12 cellular contexts compared by ENCODE assay signal in genomic region chr12:26810330-26810729, GRCh38. TPM values are rescaled to one million over a fixed set of nuclear protein-coding genes. Genes with fewer than 3 reads are reported as not detected.
DNase-seq lines count a peak whose midpoint lies in the region; ATAC-seq and TF ChIP-seq lines count a peak whose summit lies in the region.
"Had no signal": no experiment of that assay in that cellular context is flagged by ENCODE, and none has a peak within 500 bp of the region (broad histone marks: within the 10 kb centered on the region; RNA-seq: fewer than 3 reads in every experiment).

No MANE protein-coding gene starts in this region.

- no TSS peak for BruUV-seq in Calu3 (replicated peaks; lab: Mats Ljungman, UMichigan)

- H3K27me3 Mint-ChIP-seq in GM23338 (ENCODE audit: insufficient read depth, low read depth, poor library complexity) (peaks cover 2% of the 10 kb centered on the region), Calu3 (ENCODE audit: unreplicated experiment) (peaks cover 23% of the 10 kb centered on the region)
- H3K27me3 Mint-ChIP-seq: IgD-negative memory B cell, naive B cell had no signal

- no peak for TF ChIP-seq POLR2A in gastrocnemius medialis (IDR thresholded peaks at IDR 0.05)

- intact Hi-C loops in gastrocnemius medialis (cut with DNase I; ENCODE audit: low total_unique reads) (no loop called here), Calu3 (cut with micrococcal nuclease; ENCODE audit: unreplicated experiment) (no loop called here)

- no peaks in the 10 kb centered on the region for H3K36me3 ChIP-seq in GM23338 (ENCODE audit: insufficient read depth)
- no peaks in the 10 kb centered on the region for H3K36me3 ChIP-seq in gastrocnemius medialis
- H3K36me3 ChIP-seq: SJSA1 had no signal

- H3K9me3 Mint-ChIP-seq in GM23338, result no peaks in the 10 kb centered on the region
- no peaks in the 10 kb centered on the region for H3K9me3 Mint-ChIP-seq in Calu3 (ENCODE audit: low read depth, unreplicated experiment)
- H3K9me3 Mint-ChIP-seq: IgD-negative memory B cell, naive B cell had no signal

- H3K36me3 Mint-ChIP-seq in GM23338 (ENCODE audit: low read depth) (peaks cover 12% of the 10 kb centered on the region; the same call in 2 of the 3 replicates), Calu3 (ENCODE audit: insufficient read depth, unreplicated experiment) (no peaks in the 10 kb centered on the region)
- H3K36me3 Mint-ChIP-seq: naive B cell had no signal

- H3K9me2 ChIP-seq in GM23338 (ENCODE audit: insufficient read depth), result no peaks in the 10 kb centered on the region

- TF ChIP-seq CTCF in GM23338 (conservative IDR thresholded peaks at IDR 0.05; ENCODE audit: low read depth in 2 of 2) (no peak), gastrocnemius medialis (IDR thresholded peaks at IDR 0.05 in 4 of 5, conservative IDR thresholded peaks at IDR 0.05 in 1 of 5) (no peak), Calu3 (IDR thresholded peaks at IDR 0.05; ENCODE audit: unreplicated experiment) (no peak)

- H2AFZ ChIP-seq in GM23338, result no peak overlapping the region

- DNase-seq in GM23338 (ENCODE audit: low spot score), result peak; percentile 53
- DNase-seq in iris pigment epithelial cell (ENCODE audit: low read depth), result peak; percentile 80
- peak in 1 of 2 donors; percentile 18 for DNase-seq in gastrocnemius medialis
- no peak for DNase-seq in HuH-7.5 (ENCODE audit: low spot score)
- no peak for DNase-seq in AML-193 (lab: John Stamatoyannopoulos, UW)
- no peak for DNase-seq in activated gamma-delta T cell treated with Interleukin-2 at 50 U/mL for 16 hours
- no peak for DNase-seq in Calu3
- DNase-seq: activated naive CD4-positive, alpha-beta T cell; naive B cell had no signal

- in situ Hi-C loops in gastrocnemius medialis (cut with MboI; ENCODE audit: low sequenced_read_pairs in 4 of 4), result no loop called here

- no peak overlapping the region for H3K4me3 Mint-ChIP-seq in GM23338
- H3K4me3 Mint-ChIP-seq in Calu3 (ENCODE audit: low read depth, unreplicated experiment), result no peak overlapping the region
- H3K4me3 Mint-ChIP-seq: IgD-negative memory B cell had no signal

- H3K4me2 ChIP-seq in GM23338, result no peak overlapping the region

- no peaks in the 10 kb centered on the region for H3K9me3 ChIP-seq in gastrocnemius medialis
- H3K9me3 ChIP-seq: SJSA1 had no signal

- no peaks in the 10 kb centered on the region; the same call in 1 of the 2 replicates for H4K20me1 ChIP-seq in GM23338 (replicated peaks; ENCODE audit: insufficient read depth)

- CTCF ChIA-PET in Calu3 (lab: Charles Lee), result no interaction called here

- no peaks in the 10 kb centered on the region for H3F3A ChIP-seq in GM23338 (replicated peaks; ENCODE audit: low read depth)

- H3K4me1 ChIP-seq in GM23338 (ENCODE audit: insufficient read depth) (no peaks in the 10 kb centered on the region), gastrocnemius medialis (peaks cover 12 to 21% of the 10 kb centered on the region in 2 donors)

- ATAC-seq in GM23338 (peak; percentile 88), gastrocnemius medialis (peak; percentile 24 to 68)

- peaks cover 12% of the 10 kb centered on the region; the same call in 2 of the 3 replicates for H3K4me1 Mint-ChIP-seq in GM23338
- H3K4me1 Mint-ChIP-seq in Calu3 (ENCODE audit: low read depth, unreplicated experiment), result no peaks in the 10 kb centered on the region

- H3K79me2 ChIP-seq in GM23338 (replicated peaks; ENCODE audit: insufficient read depth), result peaks cover 68% of the 10 kb centered on the region

- H3K27ac ChIP-seq in GM23338 (ENCODE audit: low read depth) (no peak overlapping the region), cingulate gyrus (ENCODE audit: low read depth, low read length) (peak overlapping the region; percentile 76), gastrocnemius medialis (peak overlapping the region in 1 of 4 donors; percentile 11)
- H3K27ac ChIP-seq: SJSA1 had no signal

- H3K27ac Mint-ChIP-seq in GM23338 (no peak overlapping the region), Calu3 (ENCODE audit: unreplicated experiment) (no peak overlapping the region)
- H3K27ac Mint-ChIP-seq: naive B cell had no signal

- H3K4me3 ChIP-seq in GM23338, result no peak overlapping the region
- H3K4me3 ChIP-seq in gastrocnemius medialis, result no peak overlapping the region
- H3K4me3 ChIP-seq: SJSA1 had no signal

- H3K27me3 ChIP-seq in GM23338 (ENCODE audit: insufficient read depth) (no peaks in the 10 kb centered on the region), gastrocnemius medialis (no peaks in the 10 kb centered on the region)
- H3K27me3 ChIP-seq: SJSA1 had no signal

TF ChIP-seq in GM23338, 12 proteins besides CTCF, POLR2A, EP300 and RAD21 (continues in another document):
- no peak for TF ChIP-seq STAT1 (IDR thresholded peaks at IDR 0.05; ENCODE audit: unreplicated experiment)
- no peak for TF ChIP-seq ZNF114 (CRISPR knock-in tag; IDR thresholded peaks at IDR 0.05)
- no peak for TF ChIP-seq ZNF462 (CRISPR knock-in tag; IDR thresholded peaks at IDR 0.05)
- no peak for TF ChIP-seq POLR2AphosphoS5 (IDR thresholded peaks at IDR 0.05; ENCODE audit: low read depth)

RNA-seq across cellular contexts. Expression of gene ITPR2, which starts 22.7 kb away (rescaled TPM):
- total RNA-seq in GM23338 (2014; rRNA removed; shearing (Covaris generic)), result 55.0 and 65.2 TPM in 2 replicates
- polyA plus RNA-seq in GM23338 (2016; fragmentation: Nextera tagmentation; extraction: Ambion mirVana), result 38.4 and 44.5 TPM in 2 replicates
- total RNA-seq in gastrocnemius medialis, result 10 to 100 TPM in 1 of 4 donors, 1 to 10 TPM in 3; 3.8 to 23.8 (median 4.1) TPM
- total RNA-seq in Calu3 (2022), result 2.5 and 4.4 TPM in 2 replicates

Comparison
In these comparisons a context has a peak if more than half of its experiments do, and no peak if none do; other contexts are left out.
1. DNase-seq: peak in GM23338 (single experiment) and iris pigment epithelial cell (single experiment); none in HuH-7.5 (single experiment), AML-193 (0 of 2), activated gamma-delta T cell treated with Interleukin-2 at 50 U/mL for 16 hours (single experiment) and Calu3 (single experiment).